18 cellular contexts compared by ENCODE assay signal in the genomic region with DNA sequence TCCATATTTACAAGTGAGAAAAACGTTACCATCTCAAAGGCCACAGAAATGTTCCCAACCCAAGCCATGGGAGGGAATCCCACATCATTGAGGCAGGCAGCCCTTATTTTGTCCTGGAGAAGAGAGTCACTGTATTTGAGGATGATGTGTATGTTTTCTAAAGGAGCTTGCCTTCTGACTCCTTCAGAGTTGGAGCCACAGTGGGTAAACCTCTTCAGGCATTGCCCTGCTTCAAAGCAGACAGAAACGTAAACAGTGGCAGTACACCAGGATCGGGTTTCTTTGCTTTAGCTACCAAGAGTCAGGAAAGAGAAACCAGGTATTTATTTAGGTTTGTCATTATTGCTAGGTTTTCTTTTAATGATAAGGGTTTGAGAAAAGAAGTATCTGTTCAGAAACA. TPM values are rescaled to one million over a fixed set of nuclear protein-coding genes. Genes with fewer than 3 reads are reported as not detected.
DNase-seq lines count a peak whose midpoint lies in the region; ATAC-seq and TF ChIP-seq lines count a peak whose summit lies in the region.
"Had no signal": no experiment of that assay in that cellular context is flagged by ENCODE, and none has a peak within 500 bp of the region (broad histone marks: within the 10 kb centered on the region; RNA-seq: fewer than 3 reads in every experiment).

No MANE protein-coding gene starts in this region.

- peak overlapping the region; percentile 83 for H3K14ac ChIP-seq in IMR-90 (replicated peaks; ENCODE audit: low read depth, low read length)

- H2BK5ac ChIP-seq in IMR-90 (ENCODE audit: low read depth, low read length, poor library complexity, severe bottlenecking), result peak overlapping the region; percentile 73

- H2AFZ ChIP-seq in IMR-90 (replicated peaks; ENCODE audit: low read length, poor library complexity), result peak overlapping the region; percentile 77

- dilution Hi-C loops in IMR-90 (cut with HindIII; ENCODE audit: low sequenced_read_pairs, unreplicated experiment), result loop anchor here (25.0 kb wide), 1 partner anchor 98 kb away; no protein-coding TSS in a partner anchor

- H3K9me1 ChIP-seq in IMR-90 (ENCODE audit: insufficient read depth, low read length), result no peaks in the 10 kb centered on the region

- peak overlapping the region; percentile 92 for H2BK120ac ChIP-seq in IMR-90 (ENCODE audit: low read depth, low read length)

- peak overlapping the region; percentile 91 for H2AK5ac ChIP-seq in IMR-90 (ENCODE audit: low read depth, low read length)

- H3K79me1 ChIP-seq in IMR-90 (ENCODE audit: low read depth in 1 of 2, low read length in 2 of 2), result no peaks in the 10 kb centered on the region

- no peak for TF ChIP-seq POLR2A in IMR-90 (IDR thresholded peaks at IDR 0.05; ENCODE audit: low read depth, low read length)

- peak overlapping the region; percentile 57 for H2AK9ac ChIP-seq in IMR-90 (replicated peaks; ENCODE audit: low read depth, low read length, poor library complexity)

- H4K91ac ChIP-seq in IMR-90 (ENCODE audit: insufficient read depth, low read depth, low read length), result peak overlapping the region; percentile 82

- H3K4me3 ChIP-seq in IMR-90 (ENCODE audit: insufficient read depth, low read depth, low read length), result no peak overlapping the region
- peak overlapping the region in 1 of 2 experiments; percentile 11; a peak in 1 of 4 replicates for H3K4me3 ChIP-seq in Panc1 (ENCODE audit: low read depth in 2 of 2, low read length in 2 of 2)
- no peak overlapping the region for H3K4me3 ChIP-seq in left lung
- H3K4me3 ChIP-seq: adrenal gland, testis had no signal

- H3K56ac ChIP-seq in IMR-90 (ENCODE audit: extremely low read depth, insufficient read depth, low read length), result no peak overlapping the region

- TF ChIP-seq CTCF in IMR-90 (conservative IDR thresholded peaks at IDR 0.05; ENCODE audit: low read depth, low read length), result no peak
- no peak for TF ChIP-seq CTCF in Panc1 (IDR thresholded peaks at IDR 0.05)
- no peak for TF ChIP-seq CTCF in left lung (IDR thresholded peaks at IDR 0.05)

- no CpG with 5 or more reads among the region's 3 CpGs for WGBS in IMR-90 (ENCODE audit: extremely low coverage in 2 of 2, insufficient read length in 1 of 2), 2 experiments

- H3K4me1 ChIP-seq in IMR-90 (ENCODE audit: control insufficient read depth, insufficient read depth, low read length) (peaks cover 9% of the 10 kb centered on the region), Panc1 (ENCODE audit: control insufficient read depth, insufficient read depth, low read length) (peaks cover 7% of the 10 kb centered on the region; the same call in 1 of the 2 replicates), left lung (no peaks in the 10 kb centered on the region)
- H3K4me1 ChIP-seq: adrenal gland, testis had no signal

- BruUV-seq in IMR-90 (replicated peaks; lab: Mats Ljungman, UMichigan) (no TSS peak), Panc1 (replicated peaks; lab: Mats Ljungman, UMichigan) (no TSS peak)

- ATAC-seq in IMR-90 (ENCODE audit: low read depth), result peak; percentile 62
- ATAC-seq in Panc1, result no peak
- ATAC-seq in left lung, result peak; percentile 96
- ATAC-seq in HG03442 (IDR thresholded peaks at IDR 0.05; ENCODE audit: unreplicated experiment), result no peak
- ATAC-seq: left cardiac atrium had no signal

- H4K20me1 ChIP-seq in IMR-90 (ENCODE audit: insufficient read depth, low read length), result no peaks in the 10 kb centered on the region

- in situ Hi-C loops in IMR-90 (cut with MboI; ENCODE audit: low sequenced_read_pairs) (no loop called here), Panc1 (cut with HindIII; ENCODE audit: low pct_unique_long_range_greater_than_20kb, low sequenced_read_pairs) (no loop called here)

- no peak for TF ChIP-seq RAD21 in IMR-90 (IDR thresholded peaks at IDR 0.05; ENCODE audit: low read length)

- H3K9me3 ChIP-seq in IMR-90 (ENCODE audit: control insufficient read depth, insufficient read depth, low read length) (peaks cover 2% of the 10 kb centered on the region; the same call in 1 of the 2 replicates), Panc1 (ENCODE audit: control insufficient read depth, insufficient read depth, low read depth, low read length) (no peaks in the 10 kb centered on the region), left lung (no peaks in the 10 kb centered on the region)
- H3K9me3 ChIP-seq: adrenal gland, testis had no signal

- no peaks in the 10 kb centered on the region for H3K27me3 ChIP-seq in IMR-90 (ENCODE audit: control insufficient read depth, insufficient read depth, low read length)
- H3K27me3 ChIP-seq in Panc1 (ENCODE audit: control insufficient read depth, insufficient read depth, low read length), result no peaks in the 10 kb centered on the region
- no peaks in the 10 kb centered on the region for H3K27me3 ChIP-seq in left lung
- H3K27me3 ChIP-seq: adrenal gland, testis had no signal

- H2BK20ac ChIP-seq in IMR-90 (ENCODE audit: low read depth, low read length), result peak overlapping the region; percentile 85; the same call in 1 of the 2 replicates

- H3K36me3 ChIP-seq in IMR-90 (ENCODE audit: control insufficient read depth, insufficient read depth, low read length), result no peaks in the 10 kb centered on the region
- H3K36me3 ChIP-seq in Panc1 (ENCODE audit: control insufficient read depth, insufficient read depth, low read length), result no peaks in the 10 kb centered on the region
- H3K36me3 ChIP-seq in left lung, result no peaks in the 10 kb centered on the region
- H3K36me3 ChIP-seq: adrenal gland had no signal

- intact Hi-C loops in IMR-90 (cut with micrococcal nuclease), result no loop called here
- intact Hi-C loops in Panc1 (cut with micrococcal nuclease; ENCODE audit: unreplicated experiment), result no loop called here
- intact Hi-C loops in left lung (cut with DNase I), result no loop called here

- CTCF ChIA-PET in IMR-90 (lab: Yijun Ruan, JAX) (no interaction called here), Panc1 (lab: Charles Lee) (interaction anchor here (0.5 kb wide), 1 partner anchor 531 kb away, joined by 5 read pairs; no protein-coding TSS in a partner anchor)

- peak overlapping the region; percentile 87 for H3K4ac ChIP-seq in IMR-90 (ENCODE audit: low read depth, low read length)

- peak; percentile 89 for DNase-seq in DMS53 treated with DMSO at 0.1 percent for 48 hours (lab: John Stamatoyannopoulos, UW; ENCODE audit: unreplicated experiment)
- peak; percentile 50 for DNase-seq in IMR-90
- no peak for DNase-seq in Panc1 (ENCODE audit: low read depth, low spot score)
- peak in 1 of 2 donors; percentile 33 for DNase-seq in left lung
- no peak for DNase-seq in ecto neural progenitor cell (ENCODE audit: low spot score)
- DNase-seq in superior temporal gyrus (ENCODE audit: extremely low spot score), result no peak
- DNase-seq in T1000 (lab: John Stamatoyannopoulos, UW), result no peak
- DNase-seq: activated CD4-positive, alpha-beta T cell treated with anti-CD3 and anti-CD28 coated beads, Interleukin-2, amount 50 U/mL, for 48 hours; adrenal gland; AML-193; left cardiac atrium; NCI-H446; T-helper 2 cell; testis had no signal

- H3K23ac ChIP-seq in IMR-90 (ENCODE audit: low read depth, low read length), result peak overlapping the region; percentile 91

- H3K27ac ChIP-seq in IMR-90 (ENCODE audit: insufficient read depth, low read length) (peak overlapping the region; percentile 52; the same call in 1 of the 2 replicates), Panc1 (ENCODE audit: low read length) (peak overlapping the region; percentile 39; the same call in 1 of the 2 replicates), left lung (no peak overlapping the region)
- H3K27ac ChIP-seq: adrenal gland, epithelial cell of prostate, RWPE1, testis had no signal

- H3K9ac ChIP-seq in IMR-90 (ENCODE audit: low read depth, low read length), result peak overlapping the region; percentile 36; the same call in 1 of the 2 replicates

- POLR2A ChIA-PET in IMR-90 (lab: Charles Lee; ENCODE audit: unreplicated experiment) (interaction anchor here (0.5 kb wide), 1 partner anchor 458 kb away, joined by 7 read pairs; a partner anchor contains a TSS), Panc1 (lab: Charles Lee) (no interaction called here)

- peak overlapping the region; percentile 90 for H3K18ac ChIP-seq in IMR-90 (ENCODE audit: low read depth, low read length)

- H4K5ac ChIP-seq in IMR-90 (ENCODE audit: low read depth, low read length), result peak overlapping the region; percentile 66

- peak overlapping the region; percentile 97; the same call in 2 of the 3 replicates for H2BK15ac ChIP-seq in IMR-90 (ENCODE audit: low read depth, low read length)

- H3K4me2 ChIP-seq in IMR-90 (ENCODE audit: low read depth, low read length), result peak overlapping the region; percentile 35

- H4K8ac ChIP-seq in IMR-90 (ENCODE audit: low read depth in 2 of 2, low read length in 2 of 2), result peak overlapping the region; percentile 56 to 80

TF ChIP-seq in IMR-90, 13 proteins besides CTCF, POLR2A, EP300 and RAD21:
- TF ChIP-seq MAFK (IDR thresholded peaks at IDR 0.05; ENCODE audit: low read depth, low read length), result no peak
- TF ChIP-seq RCOR1 (IDR thresholded peaks at IDR 0.05; ENCODE audit: insufficient replicate concordance, low read length), result no peak
- no peak for TF ChIP-seq FOS (IDR thresholded peaks at IDR 0.05; ENCODE audit: low read depth, low read length)
- TF ChIP-seq RFX5 (IDR thresholded peaks at IDR 0.05; ENCODE audit: low read depth, low read length), result no peak
- no peak for TF ChIP-seq BHLHE40 (IDR thresholded peaks at IDR 0.05; ENCODE audit: low read depth, low read length)
- no peak for TF ChIP-seq CHD1 (IDR thresholded peaks at IDR 0.05; ENCODE audit: low read depth, low read length)
- TF ChIP-seq, protein P1, sequence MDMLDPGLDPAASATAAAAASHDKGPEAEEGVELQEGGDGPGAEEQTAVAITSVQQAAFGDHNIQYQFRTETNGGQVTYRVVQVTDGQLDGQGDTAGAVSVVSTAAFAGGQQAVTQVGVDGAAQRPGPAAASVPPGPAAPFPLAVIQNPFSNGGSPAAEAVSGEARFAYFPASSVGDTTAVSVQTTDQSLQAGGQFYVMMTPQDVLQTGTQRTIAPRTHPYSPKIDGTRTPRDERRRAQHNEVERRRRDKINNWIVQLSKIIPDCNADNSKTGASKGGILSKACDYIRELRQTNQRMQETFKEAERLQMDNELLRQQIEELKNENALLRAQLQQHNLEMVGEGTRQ (IDR thresholded peaks at IDR 0.05; ENCODE audit: low read depth, low read length), result no peak

RNA-seq across cellular contexts. Expression of a gene that starts 45.7 kb away (rescaled TPM):
- total RNA-seq in IMR-90 (2012; rRNA removed) (under 0.01 and 0.18 TPM in 2 replicates), Panc1 (2021; ENCODE audit: unreplicated experiment) (not detected), left lung (under 1 TPM; 0.82 to 0.89 TPM)
- 0.07 and 0.19 TPM in 2 replicates for polyA plus RNA-seq in IMR-90 (2012; rRNA removed)
- 0.02 TPM in 1 of 2 replicates, not detected in the other for polyA plus RNA-seq in IMR-90 (2012; cell fraction: cytosol; rRNA removed)
- 0.04 and 0.08 TPM in 2 replicates for polyA plus RNA-seq in IMR-90 (2012; cell fraction: nucleus; rRNA removed; ENCODE audit: low replicate concordance)
- polyA plus RNA-seq in Panc1 (2012; ENCODE audit: insufficient read length), result not detected
- total RNA-seq: MCF 10A had no signal

Comparison
In these comparisons a context has a peak if more than half of its experiments do, and no peak if none do; other contexts are left out.
1. DNase-seq: peak in DMS53 treated with DMSO at 0.1 percent for 48 hours (single experiment) and IMR-90 (single experiment); none in Panc1 (single experiment), ecto neural progenitor cell (single experiment), superior temporal gyrus (single experiment) and T1000 (single experiment).
2. ATAC-seq: peak in IMR-90 (single experiment) and left lung (single experiment); none in Panc1 (single experiment) and HG03442 (single experiment).
3. H3K27ac ChIP-seq: peak in IMR-90 (single experiment) and Panc1 (single experiment); none in left lung (0 of 2).